Comparison of ENCODE assay signal across 8 cellular contexts in genomic region chr5:157575096-157575872, GRCh38. TPM values are rescaled to one million over a fixed set of nuclear protein-coding genes. Genes with fewer than 3 reads are reported as not detected.
DNase-seq lines count a peak whose midpoint lies in the region; ATAC-seq and TF ChIP-seq lines count a peak whose summit lies in the region.

Gene ADAM19, minus strand, starts transcription at chr5:157575775. Its CDS starts 79 bp downstream, at chr5:157575696.

- no peak for TF ChIP-seq CTCF in CD4-positive, alpha-beta T cell (IDR thresholded peaks at IDR 0.05)
- TF ChIP-seq CTCF in GM23338 (conservative IDR thresholded peaks at IDR 0.05; ENCODE audit: low read depth in 2 of 2) (no peak), fibroblast of pulmonary artery (IDR thresholded peaks at IDR 0.05; ENCODE audit: low read length, missing control alignments) (no peak), nephron (IDR thresholded peaks at IDR 0.05; ENCODE audit: unreplicated experiment in 3 of 3) (no peak), vagina (IDR thresholded peaks at IDR 0.05) (no peak)

- H3K27ac ChIP-seq in CD4-positive, alpha-beta T cell (ENCODE audit: low read depth, low read length) = peak within 1 kb of the TSS; percentile 64
- 0 out of 2 replicates have a peak within 1 kb of the TSS, but pooled peaks have one; percentile 55 for H3K27ac ChIP-seq in GM23338 (ENCODE audit: low read depth)
- peak within 1 kb of the TSS; percentile 87 for H3K27ac ChIP-seq in vagina

- peak in 1 of 2 donors; percentile 63 for TF ChIP-seq POLR2A in vagina (IDR thresholded peaks at IDR 0.05)

- H4K20me1 ChIP-seq in GM23338 (replicated peaks; ENCODE audit: insufficient read depth) = no peaks in the 10 kb centered on the region

- POLR2A ChIA-PET in CD4-positive, alpha-beta T cell (lab: Charles Lee) = interaction anchor here (1.0 kb wide), 1 partner anchor 17 kb away, joined by 4 read pairs; no protein-coding TSS in a partner anchor

- H3K36me3 Mint-ChIP-seq in CD4-positive, alpha-beta T cell (ENCODE audit: low read depth) = no peaks in the 10 kb centered on the region
- H3K36me3 Mint-ChIP-seq in GM23338 (ENCODE audit: low read depth) = no peaks in the 10 kb centered on the region
- H3K36me3 Mint-ChIP-seq in activated T-cell treated with anti-CD3 and anti-CD28 coated beads, Interleukin-2, amount 50 U/mL, for 24 hours (ENCODE audit: low read depth) = peaks cover 23% of the 10 kb centered on the region
- no peaks in the 10 kb centered on the region for H3K36me3 Mint-ChIP-seq in nephron (ENCODE audit: low read depth)

- H3K9me2 ChIP-seq in GM23338 (ENCODE audit: insufficient read depth) = no peaks in the 10 kb centered on the region

- H3K36me3 ChIP-seq in GM23338 (ENCODE audit: insufficient read depth) (no peaks in the 10 kb centered on the region), vagina (no peaks in the 10 kb centered on the region)

- H2AFZ ChIP-seq in GM23338 = peak within 1 kb of the TSS; percentile 96

- ATAC-seq in CD4-positive, alpha-beta T cell (ENCODE audit: poor library complexity) = peak; percentile 70
- peak; percentile 87 for ATAC-seq in GM23338

- H3K4me2 ChIP-seq in GM23338 = peak within 1 kb of the TSS; percentile 94

- peak within 1 kb of the TSS; percentile 80 for H3K4me3 ChIP-seq in GM23338
- peak within 1 kb of the TSS; percentile 82 for H3K4me3 ChIP-seq in fibroblast of pulmonary artery (replicated peaks; ENCODE audit: low read depth, low read length)
- peak within 1 kb of the TSS; percentile 69 to 93 for H3K4me3 ChIP-seq in vagina

- H3K27me3 ChIP-seq in CD4-positive, alpha-beta T cell (ENCODE audit: control insufficient read depth, insufficient read depth, low read length) = no peaks in the 10 kb centered on the region
- H3K27me3 ChIP-seq in GM23338 (ENCODE audit: insufficient read depth) (peaks cover 24% of the 10 kb centered on the region), vagina (no peaks in the 10 kb centered on the region)

- H3K27me3 Mint-ChIP-seq in CD4-positive, alpha-beta T cell = no peaks in the 10 kb centered on the region
- H3K27me3 Mint-ChIP-seq in GM23338 (ENCODE audit: insufficient read depth, low read depth, poor library complexity) (peaks cover 18% of the 10 kb centered on the region), nephron (ENCODE audit: low read depth) (peaks cover 7% of the 10 kb centered on the region)
- peaks cover 23% of the 10 kb centered on the region for H3K27me3 Mint-ChIP-seq in activated T-cell treated with anti-CD3 and anti-CD28 coated beads, Interleukin-2, amount 50 U/mL, for 24 hours

- peak in 6 of 10 experiments; percentile 18 to 55 (median 28) for DNase-seq in CD4-positive, alpha-beta T cell
- peak; percentile 79 for DNase-seq in GM23338 (ENCODE audit: low spot score)
- DNase-seq in NCI-H69 (lab: John Stamatoyannopoulos, UW) = peak; percentile 78
- DNase-seq in activated T-cell treated with anti-CD3 and anti-CD28 coated beads, Interleukin-2, amount 50 U/mL, for 24 hours = peak; percentile 68
- DNase-seq in fibroblast of pulmonary artery (ENCODE audit: low read depth) = peak; percentile 59
- DNase-seq in vagina (ENCODE audit: extremely low spot score in 2 of 2) = no peak
- DNase-seq in NCI-H510A treated with DMSO at 0.1 percent for 48 hours (lab: John Stamatoyannopoulos, UW) = no peak

- CTCF ChIA-PET in CD4-positive, alpha-beta T cell (lab: Charles Lee) = no interaction called here

- peak within 1 kb of the TSS; percentile 76 for H3K27ac Mint-ChIP-seq in CD4-positive, alpha-beta T cell
- no peak within 1 kb of the TSS for H3K27ac Mint-ChIP-seq in GM23338
- H3K27ac Mint-ChIP-seq in activated T-cell treated with anti-CD3 and anti-CD28 coated beads, Interleukin-2, amount 50 U/mL, for 24 hours = peak within 1 kb of the TSS; percentile 78
- peak within 1 kb of the TSS; percentile 83 to 96 (median 91) for H3K27ac Mint-ChIP-seq in nephron

- H3K9me3 ChIP-seq in CD4-positive, alpha-beta T cell (ENCODE audit: control insufficient read depth, low read length) = no peaks in the 10 kb centered on the region
- H3K9me3 ChIP-seq in vagina = no peaks in the 10 kb centered on the region

- H3K4me3 Mint-ChIP-seq in CD4-positive, alpha-beta T cell = peak within 1 kb of the TSS; percentile 89
- peak within 1 kb of the TSS; percentile 94 for H3K4me3 Mint-ChIP-seq in GM23338
- H3K4me3 Mint-ChIP-seq in activated T-cell treated with anti-CD3 and anti-CD28 coated beads, Interleukin-2, amount 50 U/mL, for 24 hours = peak within 1 kb of the TSS; percentile 88
- H3K4me3 Mint-ChIP-seq in nephron = peak within 1 kb of the TSS; percentile 98 to 99 (median 98)

- H3K4me1 ChIP-seq in GM23338 (ENCODE audit: insufficient read depth) (peaks cover 16% of the 10 kb centered on the region), vagina (peaks cover 20% of the 10 kb centered on the region)

- H3K4me1 Mint-ChIP-seq in CD4-positive, alpha-beta T cell (ENCODE audit: low read depth) = peaks cover 51% of the 10 kb centered on the region
- peaks cover 29% of the 10 kb centered on the region for H3K4me1 Mint-ChIP-seq in GM23338
- peaks cover 67% of the 10 kb centered on the region for H3K4me1 Mint-ChIP-seq in activated T-cell treated with anti-CD3 and anti-CD28 coated beads, Interleukin-2, amount 50 U/mL, for 24 hours (ENCODE audit: low read depth)
- peaks cover 56% of the 10 kb centered on the region for H3K4me1 Mint-ChIP-seq in nephron

- intact Hi-C loops in CD4-positive, alpha-beta T cell (cut with DNase I, micrococcal nuclease) = loop anchor here in 1 of 2 experiments (2.0 to 5.0 kb wide), 2 partner anchors 28 to 33 kb away; no protein-coding TSS in a partner anchor
- intact Hi-C loops in vagina (cut with DNase I) = loop anchor here (5.0 kb wide), 1 partner anchor 63 kb away; no protein-coding TSS in a partner anchor

- H3K79me2 ChIP-seq in GM23338 (replicated peaks; ENCODE audit: insufficient read depth) = peaks cover 23% of the 10 kb centered on the region; the same call in 1 of the 2 replicates

- H3K9me3 Mint-ChIP-seq in CD4-positive, alpha-beta T cell = no peaks in the 10 kb centered on the region
- H3K9me3 Mint-ChIP-seq in GM23338 = no peaks in the 10 kb centered on the region; the same call in 2 of the 3 replicates
- no peaks in the 10 kb centered on the region for H3K9me3 Mint-ChIP-seq in activated T-cell treated with anti-CD3 and anti-CD28 coated beads, Interleukin-2, amount 50 U/mL, for 24 hours
- no peaks in the 10 kb centered on the region for H3K9me3 Mint-ChIP-seq in nephron

- no peaks in the 10 kb centered on the region for H3F3A ChIP-seq in GM23338 (replicated peaks; ENCODE audit: low read depth)

TF ChIP-seq in GM23338, 12 proteins besides CTCF, POLR2A, EP300 and RAD21:
- TF ChIP-seq REST (IDR thresholded peaks at IDR 0.05; ENCODE audit: unreplicated experiment) = no peak
- TF ChIP-seq POLR2AphosphoS5 (IDR thresholded peaks at IDR 0.05; ENCODE audit: low read depth) = peak; percentile 63
- TF ChIP-seq STAT1 (IDR thresholded peaks at IDR 0.05; ENCODE audit: unreplicated experiment) = no peak
- no peak for TF ChIP-seq JUNB (IDR thresholded peaks at IDR 0.05; ENCODE audit: unreplicated experiment)

RNA-seq across cellular contexts. Expression of gene ADAM19, which starts in this region (rescaled TPM):
- 10 to 100 TPM; 26.7 to 29.1 TPM for total RNA-seq in CD4-positive, alpha-beta T cell
- 13.2 and 13.3 TPM in 2 replicates for total RNA-seq in GM23338 (2014; rRNA removed; shearing (Covaris generic))
- 9.1 and 10.0 TPM in 2 replicates for polyA plus RNA-seq in GM23338 (2016; fragmentation: Nextera tagmentation; extraction: Ambion mirVana)
- 4.9 TPM for total RNA-seq in vagina

Comparison
In these comparisons a context has a peak if more than half of its experiments do, and no peak if none do; other contexts are left out.
1. DNase-seq: peak in CD4-positive, alpha-beta T cell (6 of 10), GM23338 (single experiment), NCI-H69 (single experiment), activated T-cell treated with anti-CD3 and anti-CD28 coated beads, Interleukin-2, amount 50 U/mL, for 24 hours (single experiment) and fibroblast of pulmonary artery (single experiment); none in vagina (0 of 2) and NCI-H510A treated with DMSO at 0.1 percent for 48 hours (single experiment).
2. Peak in every context shown above with its lines, with median percentiles within 50 percentile points of each other: H3K27ac ChIP-seq, H3K4me3 Mint-ChIP-seq and H3K4me3 ChIP-seq.